ENCODE assay signal across 3 cellular contexts in the genomic region with DNA sequence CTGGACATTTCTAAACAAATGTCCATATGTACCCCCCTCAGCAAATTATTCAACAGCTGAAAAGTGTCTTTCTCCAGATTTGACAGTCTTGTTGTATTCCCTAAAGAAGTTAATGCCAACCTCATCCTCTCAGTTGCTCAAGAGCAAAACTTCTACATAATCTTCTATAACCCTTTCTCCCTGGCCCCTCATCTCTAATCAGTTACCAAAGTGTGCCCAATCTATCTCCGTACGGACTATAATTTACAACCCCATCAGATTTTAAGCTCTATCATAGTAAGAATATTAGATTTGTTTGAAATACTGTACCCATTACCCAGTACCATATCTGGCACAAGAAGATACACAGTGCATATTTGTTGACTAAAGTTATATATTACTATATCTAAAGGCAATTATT.
"Had no signal": no experiment of that assay in that cellular context is flagged by ENCODE, and none has a peak within 500 bp of the region (broad histone marks: within the 10 kb centered on the region; RNA-seq: fewer than 3 reads in every experiment).

No MANE protein-coding gene starts in this region.

- ATAC-seq: GM12878 had no signal

- H3K4me3 ChIP-seq: GM12878 had no signal

- DNase-seq: GDM1, GF-D8 had no signal
